1 cellular context compared by ENCODE assay signal in the genomic region with DNA sequence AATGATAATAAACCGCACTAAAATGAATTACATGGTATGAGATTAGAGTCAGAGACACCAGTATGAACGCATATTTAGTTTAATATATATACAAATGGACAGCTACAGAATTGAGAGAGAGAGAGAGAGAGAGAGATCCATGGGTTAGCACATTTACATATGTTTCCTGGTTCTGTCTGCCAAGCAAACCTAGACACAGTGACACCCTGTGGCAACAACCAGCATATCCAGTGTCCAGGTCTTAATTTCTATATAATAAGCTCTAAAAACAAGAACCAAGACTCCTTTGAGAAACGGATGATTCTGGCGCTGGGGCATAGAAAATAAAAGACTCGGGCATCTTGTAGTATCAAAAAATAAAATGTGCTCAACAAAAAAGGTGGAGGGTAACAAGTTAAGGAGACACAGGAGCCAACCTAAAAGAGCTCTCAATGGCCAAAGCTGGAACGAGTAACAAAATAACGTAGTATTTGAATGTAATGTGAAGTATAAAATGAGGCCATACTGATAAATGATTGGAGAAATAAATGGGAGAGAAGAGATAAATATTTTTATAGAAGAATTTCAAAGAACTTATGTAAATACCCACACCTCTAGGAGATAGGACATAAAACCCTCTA.
TF ChIP-seq lines count a peak whose summit lies in the region.

No MANE protein-coding gene starts in this region.

TF ChIP-seq in HepG2, 621 proteins besides CTCF, POLR2A, EP300 and RAD21:
- TF ChIP-seq ZNF160 (CRISPR knock-in tag; IDR thresholded peaks at IDR 0.05) (no peak), CBX5 (CRISPR knock-in tag; IDR thresholded peaks at IDR 0.05; ENCODE audit: borderline replicate concordance) (no peak), SMC3 (IDR thresholded peaks at IDR 0.05; ENCODE audit: low read length) (peak; percentile 79), STAG1 (CRISPR knock-in tag; IDR thresholded peaks at IDR 0.05) (peak; percentile 60), ELF3 (CRISPR knock-in tag; IDR thresholded peaks at IDR 0.05) (peak; percentile 32; the same call in 1 of the 2 replicates)
